In the genomic region with DNA sequence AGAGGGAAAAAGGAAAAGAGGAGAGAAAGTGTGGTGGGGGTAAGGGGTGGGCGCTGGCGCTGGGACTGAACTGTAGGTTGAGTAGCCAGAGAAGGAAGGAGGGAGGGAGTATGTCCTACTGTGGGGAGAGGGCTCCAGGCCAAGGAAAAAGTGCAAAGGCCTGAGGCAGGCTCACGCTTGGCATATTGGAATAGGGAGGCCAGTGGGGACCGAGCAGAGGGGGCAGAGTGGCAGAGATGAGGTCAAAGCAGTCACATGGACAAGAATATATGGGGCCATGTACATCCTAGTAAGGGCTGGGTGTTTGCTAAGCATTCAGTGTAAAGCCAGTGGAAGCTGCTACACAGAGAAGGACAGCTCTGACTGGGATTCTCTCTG, we compare ENCODE assay signal across 12 cellular contexts. TPM values are rescaled to one million over a fixed set of nuclear protein-coding genes. Genes with fewer than 3 reads are reported as not detected.
DNase-seq lines count a peak whose midpoint lies in the region; ATAC-seq and TF ChIP-seq lines count a peak whose summit lies in the region.
"Had no signal": no experiment of that assay in that cellular context is flagged by ENCODE, and none has a peak within 500 bp of the region (broad histone marks: within the 10 kb centered on the region; RNA-seq: fewer than 3 reads in every experiment).

No MANE protein-coding gene starts in this region.

- no peaks in the 10 kb centered on the region for H3K27me3 ChIP-seq in CD4-positive, alpha-beta memory T cell (ENCODE audit: insufficient read depth, low read length)
- H3K27me3 ChIP-seq in heart left ventricle (no peaks in the 10 kb centered on the region), spleen (replicated peaks in 1 of 7) (no peaks in the 10 kb centered on the region)

- no peak for TF ChIP-seq CTCF in RWPE1 (conservative IDR thresholded peaks at IDR 0.05; ENCODE audit: low read depth)
- no peak for TF ChIP-seq CTCF in heart left ventricle (IDR thresholded peaks at IDR 0.05)
- no peak for TF ChIP-seq CTCF in spleen (IDR thresholded peaks at IDR 0.05 in 8 of 11, conservative IDR thresholded peaks at IDR 0.05 in 3 of 11)

- no peak overlapping the region for H3K4me3 ChIP-seq in CD4-positive, alpha-beta memory T cell (ENCODE audit: low read length in 2 of 2)
- H3K4me3 ChIP-seq in heart left ventricle (peak overlapping the region in 5 of 12 donors; percentile 4 to 26 (median 11)), spleen (no peak overlapping the region)

- H3K27ac Mint-ChIP-seq in CD4-positive, alpha-beta memory T cell = peak overlapping the region; percentile 95 to 99 (median 97)

- CTCF ChIA-PET in CD4-positive, alpha-beta memory T cell (lab: Charles Lee; ENCODE audit: partially characterized antibody) = interaction anchor here (1.0 to 11.1 kb wide), 11 partner anchors 8 to 78 kb away, joined by 3 to 201 read pairs (median 7); no protein-coding TSS in a partner anchor
- CTCF ChIA-PET in RWPE1 (lab: Yijun Ruan, JAX) = interaction anchor here (0.6 kb wide), 1 partner anchor 641 kb away, joined by 4 read pairs; no protein-coding TSS in a partner anchor

- H3K27ac ChIP-seq in CD4-positive, alpha-beta memory T cell (ENCODE audit: low read depth, low read length) = peak overlapping the region; percentile 90
- H3K27ac ChIP-seq in RWPE1 (peak overlapping the region; percentile 15; the same call in 1 of the 2 replicates), heart left ventricle (peak overlapping the region; percentile 88 to 97 (median 93)), spleen (peak overlapping the region; percentile 71 to 95 (median 86))

- H3K27me3 Mint-ChIP-seq in CD4-positive, alpha-beta memory T cell = no peaks in the 10 kb centered on the region

- H3K4me1 Mint-ChIP-seq in CD4-positive, alpha-beta memory T cell = peaks cover 75 to 100% (median 94%) of the 10 kb centered on the region in 4 donors

- POLR2A ChIA-PET in CD4-positive, alpha-beta memory T cell (lab: Charles Lee; ENCODE audit: partially characterized antibody) = interaction anchor here (1.0 to 15.3 kb wide), 11 partner anchors 7 to 56 kb away, joined by 3 to 544 read pairs (median 7); a partner anchor contains a TSS
- POLR2A ChIA-PET in RWPE1 (lab: Yijun Ruan, JAX; ENCODE audit: low non-redundant PET) = no interaction called here

- peaks cover 100% of the 10 kb centered on the region for H3K4me1 ChIP-seq in CD4-positive, alpha-beta memory T cell (ENCODE audit: insufficient read depth, low read length)
- H3K4me1 ChIP-seq in heart left ventricle (peaks cover 50 to 100% (median 100%) of the 10 kb centered on the region in 12 donors), spleen (peaks cover 97 to 100% (median 100%) of the 10 kb centered on the region in 6 donors)

- H3K9me3 ChIP-seq in CD4-positive, alpha-beta memory T cell (ENCODE audit: control insufficient read depth in 1 of 2, low read length in 2 of 2) = no peaks in the 10 kb centered on the region
- H3K9me3 ChIP-seq in heart left ventricle = no peaks in the 10 kb centered on the region
- H3K9me3 ChIP-seq in spleen = no peaks in the 10 kb centered on the region
- H3K9me3 ChIP-seq: Caco-2 had no signal

- WGBS in heart left ventricle, 4 donors = 51 to 62% (median 59%) methylated on average over 4 of the region's 4 CpGs
- 85 to 91% (median 87%) methylated on average over 4 of the region's 4 CpGs for WGBS in spleen, 5 donors

- no peak for DNase-seq in CD4-positive, alpha-beta memory T cell
- DNase-seq in RWPE1 (ENCODE audit: low spot score) = no peak
- DNase-seq in heart left ventricle = no peak
- DNase-seq in spleen = peak; percentile 58
- DNase-seq in NOMO-1 treated with DMSO at 0.1 percent for 48 hours (lab: John Stamatoyannopoulos, UW; ENCODE audit: unreplicated experiment) = no peak
- no peak for DNase-seq in DMS153 (lab: John Stamatoyannopoulos, UW)
- DNase-seq: Caco-2; islet precursor cell; stimulated activated CD4-positive, alpha-beta T cell treated with anti-CD3 and anti-CD28 coated beads, Interleukin-4, amount 100 ng/mL, for 4 hours; SW 1271 had no signal

- TF ChIP-seq POLR2A in heart left ventricle (IDR thresholded peaks at IDR 0.05) (no peak), spleen (IDR thresholded peaks at IDR 0.05) (no peak)

- intact Hi-C loops in CD4-positive, alpha-beta memory T cell (cut with micrococcal nuclease) = no loop called here
- intact Hi-C loops in heart left ventricle (cut with DNase I) (loop anchor here in 5 of 10 donors (2.0 to 10.0 kb wide), 5 partner anchors 33 to 62 kb away; a partner anchor contains a TSS), spleen (cut with DNase I; ENCODE audit: low total_unique reads) (no loop called here)

- peaks cover 18% of the 10 kb centered on the region for H3K36me3 ChIP-seq in CD4-positive, alpha-beta memory T cell (ENCODE audit: insufficient read depth, low read length)
- peaks cover 0 to 30% (median 0%) of the 10 kb centered on the region in 9 donors for H3K36me3 ChIP-seq in heart left ventricle
- peaks cover 0 to 57% (median 15%) of the 10 kb centered on the region in 6 donors for H3K36me3 ChIP-seq in spleen

- peaks cover 25 to 53% of the 10 kb centered on the region in 2 donors for H3K36me3 Mint-ChIP-seq in CD4-positive, alpha-beta memory T cell

- peak overlapping the region in 7 of 8 donors; percentile 15 to 90 (median 54) for H3K4me3 Mint-ChIP-seq in CD4-positive, alpha-beta memory T cell

- ATAC-seq in heart left ventricle = no peak
- ATAC-seq in GM18873 (IDR thresholded peaks at IDR 0.05; ENCODE audit: low FRiP score, unreplicated experiment) = no peak
- ATAC-seq in HG02678 (IDR thresholded peaks at IDR 0.05; ENCODE audit: unreplicated experiment) = no peak

- peaks cover 0 to 2% (median 0%) of the 10 kb centered on the region in 8 donors for H3K9me3 Mint-ChIP-seq in CD4-positive, alpha-beta memory T cell

RNA-seq across cellular contexts. Expression of a gene that starts 39.8 kb away (rescaled TPM):
- total RNA-seq in CD4-positive, alpha-beta memory T cell = 10 to 100 TPM; 57.3 to 60.7 TPM
- 10 to 100 TPM in 1 of 2 donors, 1 to 10 TPM in 1; 7.3 to 42.5 TPM for polyA plus RNA-seq in CD4-positive, alpha-beta memory T cell
- total RNA-seq in heart left ventricle (10 to 100 TPM; 30.2 to 57.7 (median 36.3) TPM), spleen (10 to 100 TPM; 43.8 to 94.0 (median 68.9) TPM)
- polyA plus RNA-seq in heart left ventricle (10 to 100 TPM; 23.7 to 25.6 TPM), spleen (10 to 100 TPM; 13.3 to 35.2 (median 20.0) TPM)

Comparison
In these comparisons a context has a peak if more than half of its experiments do, and no peak if none do; other contexts are left out.
1. H3K27ac ChIP-seq: peak in every context shown above with its lines; median percentile 93 in heart left ventricle; 90 in CD4-positive, alpha-beta memory T cell; 86 in spleen; 15 in RWPE1.